Comparison of ENCODE assay signal across 1 cellular context in genomic region chr9:137048655-137049543, GRCh38.
TF ChIP-seq lines count a peak whose summit lies in the region.

No MANE protein-coding gene starts in this region.

TF ChIP-seq in HepG2, 621 proteins besides CTCF, POLR2A, EP300 and RAD21:
- peak; percentile 85 for TF ChIP-seq HNRNPK (IDR thresholded peaks at IDR 0.05; ENCODE audit: low read depth, low read length, poor library complexity, severe bottlenecking)
- TF ChIP-seq ZNF570 (CRISPR knock-in tag; IDR thresholded peaks at IDR 0.05; ENCODE audit: borderline replicate concordance) = no peak
